In the genomic region with DNA sequence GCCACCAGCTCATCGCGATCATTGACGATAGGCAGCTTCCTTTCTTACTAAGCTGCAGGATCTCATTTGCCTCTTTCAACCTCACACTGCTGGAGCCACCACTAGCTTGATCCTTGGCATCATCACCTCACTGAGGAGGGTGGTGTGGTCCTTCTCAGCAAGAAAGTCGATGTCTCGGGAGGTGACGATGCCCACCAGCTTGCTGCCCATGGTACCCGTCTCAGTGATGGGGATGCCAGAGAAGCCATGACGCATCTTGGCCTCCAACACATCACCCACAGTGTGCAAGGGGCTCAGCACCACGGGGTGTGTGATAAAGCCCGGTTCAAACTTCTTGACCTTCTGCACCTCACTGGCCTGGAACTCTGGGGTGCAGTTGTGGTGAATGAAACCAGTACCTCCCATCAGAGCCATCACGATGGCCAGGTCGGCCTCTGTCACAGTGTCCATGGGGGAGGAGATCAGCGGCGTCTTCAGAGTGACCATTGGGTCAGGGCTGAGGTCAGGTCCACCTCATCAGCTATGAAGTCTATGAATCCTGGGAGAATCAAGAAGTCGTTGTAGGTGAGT, we compare ENCODE assay signal across 11 cellular contexts. TPM values are rescaled to one million over a fixed set of nuclear protein-coding genes. Genes with fewer than 3 reads are reported as not detected.
A peak's percentile ranks its signal among the peaks of the same experiment; 100 is the strongest.
DNase-seq lines count a peak whose midpoint lies in the region; ATAC-seq and TF ChIP-seq lines count a peak whose summit lies in the region.
"Had no signal": no experiment of that assay in that cellular context is flagged by ENCODE, and none has a peak within 500 bp of the region (broad histone marks: within the 10 kb centered on the region; RNA-seq: fewer than 3 reads in every experiment).

No MANE protein-coding gene starts in this region.

- no peak overlapping the region for H2BK120ac ChIP-seq in mesenchymal stem cell (ENCODE audit: low read depth, low read length)

- H4K8ac ChIP-seq in mesenchymal stem cell (ENCODE audit: low read length) = no peak overlapping the region

- no peak overlapping the region for H2BK15ac ChIP-seq in mesenchymal stem cell (ENCODE audit: low read depth, poor library complexity, severe bottlenecking)

- DNase-seq in Right ventricle myocardium inferior (ENCODE audit: missing footprints) (peak; percentile 51), heart left ventricle (no peak), activated B cell treated with CpG ODN at 0.5 μM for 24 hours (no peak), mesenchymal stem cell (no peak), upper lobe of left lung (no peak)
- no peak for DNase-seq in central memory CD4-positive, alpha-beta T cell
- DNase-seq: esophagus squamous epithelium, NCI-H1436 had no signal

- TF ChIP-seq POLR2A in heart left ventricle (IDR thresholded peaks at IDR 0.05) (no peak), upper lobe of left lung (IDR thresholded peaks at IDR 0.05) (no peak)

- no peak overlapping the region for H3K4ac ChIP-seq in mesenchymal stem cell (ENCODE audit: low read depth in 1 of 2, low read length in 2 of 2)

- no peak overlapping the region for H2BK5ac ChIP-seq in mesenchymal stem cell (ENCODE audit: low read depth, low read length, poor library complexity, severe bottlenecking)

- TF ChIP-seq EP300 in upper lobe of left lung (IDR thresholded peaks at IDR 0.05) = no peak

- H3K36me3 Mint-ChIP-seq in activated B cell treated with CpG ODN at 0.5 μM for 24 hours (ENCODE audit: low read depth) = peaks cover 82% of the 10 kb centered on the region

- CTCF ChIA-PET in activated B cell treated with CpG ODN at 0.5 μM for 24 hours (lab: Charles Lee) = no interaction called here

- ATAC-seq in Right ventricle myocardium inferior (no peak), heart left ventricle (no peak), activated B cell treated with CpG ODN at 0.5 μM for 24 hours (ENCODE audit: low read depth) (no peak), upper lobe of left lung (ENCODE audit: low FRiP score in 2 of 2) (peak in 1 of 2 donors; percentile 50), HG03159 (IDR thresholded peaks at IDR 0.05; ENCODE audit: unreplicated experiment) (no peak), HG02852 (IDR thresholded peaks at IDR 0.05; ENCODE audit: unreplicated experiment) (no peak)

- H3K4me3 ChIP-seq in heart left ventricle (no peak overlapping the region), mesenchymal stem cell (ENCODE audit: insufficient read depth in 1 of 2, low read depth in 1 of 2, low read length in 2 of 2) (no peak overlapping the region), upper lobe of left lung (no peak overlapping the region)
- H3K4me3 ChIP-seq: esophagus squamous epithelium had no signal

- H3K23ac ChIP-seq in mesenchymal stem cell (ENCODE audit: low read length in 2 of 2) = no peak overlapping the region

- H3K9me3 ChIP-seq in heart left ventricle (no peaks in the 10 kb centered on the region), mesenchymal stem cell (ENCODE audit: control insufficient read depth, low read length) (no peaks in the 10 kb centered on the region), upper lobe of left lung (no peaks in the 10 kb centered on the region)
- H3K9me3 ChIP-seq: esophagus squamous epithelium had no signal

- peaks cover 39% of the 10 kb centered on the region for H3K4me1 Mint-ChIP-seq in activated B cell treated with CpG ODN at 0.5 μM for 24 hours

- H3K4me2 ChIP-seq in mesenchymal stem cell (ENCODE audit: low read length, poor library complexity, severe bottlenecking) = no peak overlapping the region

- H4K91ac ChIP-seq in mesenchymal stem cell (ENCODE audit: low read length) = no peak overlapping the region

- H3K18ac ChIP-seq in mesenchymal stem cell (ENCODE audit: low read depth in 1 of 2, low read length in 2 of 2) = no peak overlapping the region

- H3K4me1 ChIP-seq in heart left ventricle (peaks cover 3 to 66% (median 31%) of the 10 kb centered on the region in 12 donors), mesenchymal stem cell (ENCODE audit: control insufficient read depth, insufficient read depth, low read depth, low read length) (peaks cover 10% of the 10 kb centered on the region), upper lobe of left lung (peaks cover 44 to 67% (median 63%) of the 10 kb centered on the region in 4 donors)

- H3K4me3 Mint-ChIP-seq in activated B cell treated with CpG ODN at 0.5 μM for 24 hours = no peak overlapping the region
- H3K4me3 Mint-ChIP-seq: activated naive CD4-positive, alpha-beta T cell treated with anti-CD3 and anti-CD28 coated beads, Interleukin-2, amount 50 U/mL, for 24 hours had no signal

- no peak overlapping the region for H2AK5ac ChIP-seq in mesenchymal stem cell (ENCODE audit: low read length, severe bottlenecking)

- no peaks in the 10 kb centered on the region for H3K9me3 Mint-ChIP-seq in activated B cell treated with CpG ODN at 0.5 μM for 24 hours
- H3K9me3 Mint-ChIP-seq: activated naive CD4-positive, alpha-beta T cell treated with anti-CD3 and anti-CD28 coated beads, Interleukin-2, amount 50 U/mL, for 24 hours had no signal

- peak overlapping the region; percentile 25 for H3K27ac Mint-ChIP-seq in activated B cell treated with CpG ODN at 0.5 μM for 24 hours
- H3K27ac Mint-ChIP-seq: activated naive CD4-positive, alpha-beta T cell treated with anti-CD3 and anti-CD28 coated beads, Interleukin-2, amount 50 U/mL, for 24 hours had no signal

- peaks cover 19% of the 10 kb centered on the region for H3K79me1 ChIP-seq in mesenchymal stem cell (replicated peaks; ENCODE audit: low read length, poor library complexity, severe bottlenecking)

- H3K27ac ChIP-seq in heart left ventricle = peak overlapping the region in 5 of 12 donors; percentile 7 to 37 (median 32)
- H3K27ac ChIP-seq in mesenchymal stem cell (ENCODE audit: low read length, poor library complexity, severe bottlenecking) = no peak overlapping the region
- H3K27ac ChIP-seq in upper lobe of left lung = peak overlapping the region; percentile 60 to 99 (median 68)
- H3K27ac ChIP-seq: esophagus squamous epithelium had no signal

- intact Hi-C loops in Right ventricle myocardium inferior (cut with DNase I) (no loop called here), heart left ventricle (cut with DNase I) (no loop called here), activated B cell treated with CpG ODN at 0.5 μM for 24 hours (cut with micrococcal nuclease) (no loop called here)

- no peaks in the 10 kb centered on the region for H3K27me3 ChIP-seq in heart left ventricle
- H3K27me3 ChIP-seq in mesenchymal stem cell (ENCODE audit: control insufficient read depth in 1 of 2, insufficient read depth in 1 of 2, low read length in 2 of 2) = no peaks in the 10 kb centered on the region
- no peaks in the 10 kb centered on the region for H3K27me3 ChIP-seq in upper lobe of left lung
- H3K27me3 ChIP-seq: esophagus squamous epithelium had no signal

- 91 to 94% (median 93%) methylated on average over 10 to 15 of the region's 15 CpGs for WGBS in heart left ventricle, 4 donors
- WGBS in mesenchymal stem cell = 97% methylated on average over 15 of the region's 15 CpGs
- WGBS in upper lobe of left lung, 2 donors = 92 to 94% methylated on average over 6 to 15 of the region's 15 CpGs

- peaks cover 8 to 100% (median 97%) of the 10 kb centered on the region in 9 donors for H3K36me3 ChIP-seq in heart left ventricle
- peaks cover 45 to 80% of the 10 kb centered on the region in 2 experiments for H3K36me3 ChIP-seq in mesenchymal stem cell (ENCODE audit: control insufficient read depth in 1 of 2, insufficient read depth in 2 of 2, low read depth in 1 of 2, low read length in 2 of 2)
- H3K36me3 ChIP-seq in upper lobe of left lung = peaks cover 42 to 97% (median 85%) of the 10 kb centered on the region in 4 donors

- peak overlapping the region; percentile 39 for H2AFZ ChIP-seq in mesenchymal stem cell (ENCODE audit: low read depth, low read length)

- POLR2A ChIA-PET in activated B cell treated with CpG ODN at 0.5 μM for 24 hours (lab: Charles Lee) = interaction anchor here (1.9 kb wide), 1 partner anchor 12 kb away, joined by 6 read pairs; no protein-coding TSS in a partner anchor

- no peaks in the 10 kb centered on the region for H3K27me3 Mint-ChIP-seq in activated B cell treated with CpG ODN at 0.5 μM for 24 hours
- H3K27me3 Mint-ChIP-seq: activated naive CD4-positive, alpha-beta T cell treated with anti-CD3 and anti-CD28 coated beads, Interleukin-2, amount 50 U/mL, for 24 hours had no signal

- H2BK12ac ChIP-seq in mesenchymal stem cell (ENCODE audit: low read length in 2 of 2) = no peak overlapping the region

- no peak overlapping the region for H3K14ac ChIP-seq in mesenchymal stem cell (ENCODE audit: low read length in 2 of 2)

- TF ChIP-seq CTCF in heart left ventricle (IDR thresholded peaks at IDR 0.05) (no peak), activated B cell treated with CpG ODN at 0.5 μM for 24 hours (IDR thresholded peaks at IDR 0.05) (no peak), upper lobe of left lung (IDR thresholded peaks at IDR 0.05) (no peak)

- no peak overlapping the region for H3K9ac ChIP-seq in mesenchymal stem cell (ENCODE audit: low read length)

RNA-seq across cellular contexts. Expression of gene CFLAR, which starts 22.5 kb away (rescaled TPM):
- 218 TPM for total RNA-seq in Right ventricle myocardium inferior
- total RNA-seq in heart left ventricle = 100 to 1,000 TPM; 130 to 279 (median 214) TPM
- 100 to 1,000 TPM; 120 to 249 TPM for polyA plus RNA-seq in heart left ventricle
- total RNA-seq in activated B cell treated with CpG ODN at 0.5 μM for 24 hours = 274 and 320 TPM in 2 replicates
- polyA plus RNA-seq in mesenchymal stem cell (2013, experiment 1 of 2) = 25.5 TPM
- 25.2 TPM for polyA plus RNA-seq in mesenchymal stem cell (2013, experiment 2 of 2)
- 1,000 to 10,000 TPM in 1 of 6 donors, 100 to 1,000 TPM in 5; 263 to 1,189 (median 435) TPM for total RNA-seq in upper lobe of left lung

RNA-seq across cellular contexts. Expression of gene CASP10, which starts 44.5 kb away (rescaled TPM):
- total RNA-seq in Right ventricle myocardium inferior (6.2 TPM), heart left ventricle (10 to 100 TPM in 2 of 9 donors, 1 to 10 TPM in 7; 4.3 to 24.0 (median 5.8) TPM), activated B cell treated with CpG ODN at 0.5 μM for 24 hours (9.5 and 13.8 TPM in 2 replicates), upper lobe of left lung (10 to 100 TPM; 21.1 to 67.1 (median 29.9) TPM)
- polyA plus RNA-seq in heart left ventricle = 1 to 10 TPM; 2.8 to 3.5 TPM
- polyA plus RNA-seq in mesenchymal stem cell (2013, experiment 1 of 2) = 0.47 TPM
- polyA plus RNA-seq in mesenchymal stem cell (2013, experiment 2 of 2) = 0.53 TPM
